In the genomic region with DNA sequence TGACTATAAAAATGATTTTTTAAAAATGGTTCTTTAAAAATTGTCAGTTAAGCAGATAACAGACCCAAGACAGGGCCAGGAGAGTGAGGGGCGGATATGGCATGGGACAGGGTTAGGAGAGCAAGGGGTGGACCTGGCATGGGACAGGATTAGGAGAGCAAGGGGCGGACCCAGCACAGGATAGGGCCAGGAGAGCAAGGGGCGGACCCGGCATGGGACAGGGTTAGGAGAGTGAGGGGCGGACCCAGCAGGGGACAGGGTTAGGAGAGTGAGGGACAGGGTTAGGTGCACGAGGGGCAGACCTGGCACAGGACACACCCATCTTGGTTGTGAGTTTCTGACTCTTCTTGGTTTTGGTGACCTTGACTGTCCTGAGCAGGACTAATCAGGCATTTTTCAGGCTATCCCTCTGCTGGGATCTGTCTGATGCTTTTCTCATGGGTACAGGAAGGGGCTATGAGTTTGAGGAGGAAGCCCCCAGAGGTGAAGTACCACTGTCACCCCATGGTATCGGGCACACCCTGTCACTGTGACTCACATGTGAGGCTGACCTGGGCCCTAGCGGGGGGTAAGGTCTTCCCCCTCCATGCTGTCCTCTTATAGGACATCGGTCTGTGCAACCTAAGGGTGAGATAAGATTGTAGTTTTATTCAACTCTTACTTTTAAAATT, we compare ENCODE assay signal across 28 cellular contexts.
DNase-seq lines count a peak whose midpoint lies in the region; ATAC-seq, FAIRE-seq and TF ChIP-seq lines count a peak whose summit lies in the region.
"Had no signal": no experiment of that assay in that cellular context is flagged by ENCODE, and none has a peak within 500 bp of the region (broad histone marks: within the 10 kb centered on the region; RNA-seq: fewer than 3 reads in every experiment).

No MANE protein-coding gene starts in this region.

- no peak overlapping the region for H3K18ac ChIP-seq in mesendoderm (ENCODE audit: low read length)

- WGBS in mesendoderm (ENCODE audit: extremely low coverage, insufficient coverage, low lambda C conversion rate) = no CpG with 5 or more reads among the region's 9 CpGs

- H3K36me3 ChIP-seq in mesendoderm (ENCODE audit: control insufficient read depth, insufficient read depth, low read length) (no peaks in the 10 kb centered on the region), vagina (no peaks in the 10 kb centered on the region)

- no peaks in the 10 kb centered on the region for H3K27me3 ChIP-seq in mesendoderm (ENCODE audit: insufficient read depth, low read length, poor library complexity)
- H3K27me3 ChIP-seq in vagina = no peaks in the 10 kb centered on the region
- H3K27me3 ChIP-seq: body of pancreas, dorsolateral prefrontal cortex had no signal

- H3K27me3 Mint-ChIP-seq in activated T-helper 2 cell treated with anti-CD3 and anti-CD28 coated beads, Interferon-gamma antibody, Interleukin-2, Interleukin-4, amounts not matched to agents 10 μg/mL and 5 μg/mL and 100 μg/mL, durations not matched to agents 14 hours and 24 hours and 36 hours (ENCODE audit: low read depth) = peaks cover 7% of the 10 kb centered on the region

- no peak for FAIRE-seq in RCC 7860 (lab: Jason Lieb, UNC)
- FAIRE-seq: endothelial cell of umbilical vein, GM12878 had no signal

- H2BK120ac ChIP-seq in mesendoderm (ENCODE audit: low read depth, low read length) = no peak overlapping the region

- no peak overlapping the region for H3K4me2 ChIP-seq in mesendoderm (ENCODE audit: low read length)

- H3K27ac ChIP-seq in mesendoderm (ENCODE audit: low read depth, low read length) (no peak overlapping the region), vagina (no peak overlapping the region)
- H3K27ac ChIP-seq: body of pancreas, dorsolateral prefrontal cortex had no signal

- no peak overlapping the region for H3K9ac ChIP-seq in mesendoderm (ENCODE audit: low read length)

- ATAC-seq in Right ventricle myocardium superior (ENCODE audit: poor library complexity) (peak; percentile 7), HG03520 (IDR thresholded peaks at IDR 0.05; ENCODE audit: unreplicated experiment) (no peak)
- ATAC-seq: body of pancreas, GM12878, PC-3, T-cell had no signal

- H4K8ac ChIP-seq in mesendoderm (ENCODE audit: low read depth, low read length) = no peak overlapping the region

- no peak overlapping the region for H3K4ac ChIP-seq in mesendoderm (ENCODE audit: low read depth, low read length)

- H3K4me1 ChIP-seq in mesendoderm (ENCODE audit: control insufficient read depth, low read depth, low read length) = no peaks in the 10 kb centered on the region
- H3K4me1 ChIP-seq in vagina = no peaks in the 10 kb centered on the region
- H3K4me1 ChIP-seq: body of pancreas had no signal

- H3K4me3 ChIP-seq in mesendoderm (ENCODE audit: low read length) (no peak overlapping the region), vagina (no peak overlapping the region)
- H3K4me3 ChIP-seq: body of pancreas, dorsolateral prefrontal cortex, GM12878, lung had no signal

- no peak overlapping the region for H3K4me3 Mint-ChIP-seq in activated T-helper 2 cell treated with anti-CD3 and anti-CD28 coated beads, Interferon-gamma antibody, Interleukin-2, Interleukin-4, amounts not matched to agents 10 μg/mL and 5 μg/mL and 100 μg/mL, durations not matched to agents 14 hours and 24 hours and 36 hours (ENCODE audit: low read depth)
- H3K4me3 Mint-ChIP-seq: activated CD4-positive, alpha-beta memory T cell treated with anti-CD3 and anti-CD28 coated beads for 36 hours; B cell; CD8-positive, alpha-beta memory T cell; neural crest cell; T-cell had no signal

- H3K9me3 ChIP-seq in vagina = no peaks in the 10 kb centered on the region
- H3K9me3 ChIP-seq: body of pancreas had no signal

- DNase-seq in Right ventricle myocardium superior = no peak
- no peak for DNase-seq in cardiac septum (ENCODE audit: low spot score)
- DNase-seq in activated T-helper 2 cell treated with anti-CD3 and anti-CD28 coated beads, Interferon-gamma antibody, Interleukin-2, Interleukin-4, amounts not matched to agents 10 μg/mL and 5 μg/mL and 100 μg/mL, durations not matched to agents 14 hours and 24 hours and 36 hours (ENCODE audit: low spot score) = peak; percentile 5
- DNase-seq in mesendoderm = peak; percentile 32
- DNase-seq in vagina (ENCODE audit: extremely low spot score in 2 of 2) = peak; percentile 52 to 79
- no peak for DNase-seq in NCI-H82 (lab: John Stamatoyannopoulos, UW)
- no peak for DNase-seq in RCC 7860 (ENCODE audit: low spot score)
- DNase-seq: activated CD4-positive, alpha-beta memory T cell treated with anti-CD3 and anti-CD28 coated beads for 36 hours; activated T-cell treated with anti-CD3 and anti-CD28 coated beads for 4 hours; body of pancreas; CD8-positive, alpha-beta memory T cell; DMS 273 treated with DMSO at 0.1 percent for 48 hours; EL; NCI-H510A treated with DMSO at 0.1 percent for 48 hours; NK-92 treated with Interleukin-12 subunit alpha and Interleukin-12 subunit beta, amount 100 ng/mL, for 24 hours; PC-3; SHP77; stimulated activated CD4-positive, alpha-beta T cell treated with anti-CD3 and anti-CD28 coated beads, Interleukin-15, amount 100 ng/mL, for 24 hours; stimulated activated naive CD4-positive, alpha-beta T cell; T-cell had no signal

- H3K9me3 Mint-ChIP-seq in activated T-helper 2 cell treated with anti-CD3 and anti-CD28 coated beads, Interferon-gamma antibody, Interleukin-2, Interleukin-4, amounts not matched to agents 10 μg/mL and 5 μg/mL and 100 μg/mL, durations not matched to agents 14 hours and 24 hours and 36 hours = no peaks in the 10 kb centered on the region
- H3K9me3 Mint-ChIP-seq: activated CD4-positive, alpha-beta memory T cell treated with anti-CD3 and anti-CD28 coated beads for 36 hours; CD8-positive, alpha-beta memory T cell; neural crest cell; T-cell had no signal

- H3K79me1 ChIP-seq in mesendoderm (ENCODE audit: low read length) = no peaks in the 10 kb centered on the region

- H2AK5ac ChIP-seq in mesendoderm (ENCODE audit: low read length) = no peak overlapping the region

- no peak for TF ChIP-seq CTCF in vagina (IDR thresholded peaks at IDR 0.05)

- intact Hi-C loops in Right ventricle myocardium superior (cut with DNase I) = loop anchor here (5.0 to 10.0 kb wide), 2 partner anchors 265 to 358 kb away; no protein-coding TSS in a partner anchor
- intact Hi-C loops in cardiac septum (cut with DNase I) = loop anchor here (5.0 kb wide), 2 partner anchors 100 to 530 kb away; no protein-coding TSS in a partner anchor
- intact Hi-C loops in activated T-helper 2 cell treated with anti-CD3 and anti-CD28 coated beads, Interferon-gamma antibody, Interleukin-2, Interleukin-4, amounts not matched to agents 10 μg/mL and 5 μg/mL and 100 μg/mL, durations not matched to agents 14 hours and 24 hours and 36 hours (cut with micrococcal nuclease) = no loop called here
- intact Hi-C loops in vagina (cut with DNase I) = no loop called here

- no peak overlapping the region for H3K23ac ChIP-seq in mesendoderm (ENCODE audit: low read length)

- H3K79me2 ChIP-seq in mesendoderm (ENCODE audit: control insufficient read depth, insufficient read depth, low read length) = no peaks in the 10 kb centered on the region

- H4K5ac ChIP-seq in mesendoderm (ENCODE audit: low read length) = no peak overlapping the region

- peaks cover 40% of the 10 kb centered on the region for H3K4me1 Mint-ChIP-seq in activated T-helper 2 cell treated with anti-CD3 and anti-CD28 coated beads, Interferon-gamma antibody, Interleukin-2, Interleukin-4, amounts not matched to agents 10 μg/mL and 5 μg/mL and 100 μg/mL, durations not matched to agents 14 hours and 24 hours and 36 hours (ENCODE audit: low read depth)

- peaks cover 2% of the 10 kb centered on the region for H3K36me3 Mint-ChIP-seq in activated T-helper 2 cell treated with anti-CD3 and anti-CD28 coated beads, Interferon-gamma antibody, Interleukin-2, Interleukin-4, amounts not matched to agents 10 μg/mL and 5 μg/mL and 100 μg/mL, durations not matched to agents 14 hours and 24 hours and 36 hours (ENCODE audit: low read depth)
- H3K36me3 Mint-ChIP-seq: CD8-positive, alpha-beta memory T cell; T-cell had no signal

- no peak overlapping the region for H2BK15ac ChIP-seq in mesendoderm (replicated peaks; ENCODE audit: low read depth)

- H2BK5ac ChIP-seq in mesendoderm (ENCODE audit: low read length) = no peak overlapping the region

- no peak overlapping the region for H3K56ac ChIP-seq in mesendoderm (ENCODE audit: low read length)

- H3K27ac Mint-ChIP-seq in activated T-helper 2 cell treated with anti-CD3 and anti-CD28 coated beads, Interferon-gamma antibody, Interleukin-2, Interleukin-4, amounts not matched to agents 10 μg/mL and 5 μg/mL and 100 μg/mL, durations not matched to agents 14 hours and 24 hours and 36 hours = no peak overlapping the region
- H3K27ac Mint-ChIP-seq: activated CD4-positive, alpha-beta memory T cell treated with anti-CD3 and anti-CD28 coated beads for 36 hours; B cell; CD8-positive, alpha-beta memory T cell; progenitor cell of endocrine pancreas; T-cell had no signal

- TF ChIP-seq POLR2A in vagina (IDR thresholded peaks at IDR 0.05) = no peak

Comparison
In these comparisons a context has a peak if more than half of its experiments do, and no peak if none do; other contexts are left out.
1. DNase-seq: peak in activated T-helper 2 cell treated with anti-CD3 and anti-CD28 coated beads, Interferon-gamma antibody, Interleukin-2, Interleukin-4, amounts not matched to agents 10 μg/mL and 5 μg/mL and 100 μg/mL, durations not matched to agents 14 hours and 24 hours and 36 hours (single experiment), mesendoderm (single experiment) and vagina (2 of 2); none in Right ventricle myocardium superior (single experiment), cardiac septum (single experiment), NCI-H82 (single experiment) and RCC 7860 (single experiment).
2. intact Hi-C loops: an anchor here in Right ventricle myocardium superior (5.0 to 10.0 kb wide) and cardiac septum (5.0 kb wide); none called in activated T-helper 2 cell treated with anti-CD3 and anti-CD28 coated beads, Interferon-gamma antibody, Interleukin-2, Interleukin-4, amounts not matched to agents 10 μg/mL and 5 μg/mL and 100 μg/mL, durations not matched to agents 14 hours and 24 hours and 36 hours and vagina.